ENCODE assay signal across 21 cellular contexts in genomic region chr12:75135021-75135420, GRCh38.
"Had no signal": no experiment of that assay in that cellular context is flagged by ENCODE, and none has a peak within 500 bp of the region (broad histone marks: within the 10 kb centered on the region; RNA-seq: fewer than 3 reads in every experiment).

No MANE protein-coding gene starts in this region.

- H3K4me1 ChIP-seq: lower lobe of right lung, prostate gland, right atrium auricular region, thyroid gland had no signal

- H3K4me3 ChIP-seq: dorsolateral prefrontal cortex, lower lobe of right lung, prostate gland, right atrium auricular region, smooth muscle cell, thyroid gland had no signal

- H3K36me3 ChIP-seq: lower lobe of right lung, prostate gland, right atrium auricular region, thyroid gland had no signal

- H3K27me3 ChIP-seq: dorsolateral prefrontal cortex, right atrium auricular region, thyroid gland had no signal

- ATAC-seq: left ventricle myocardium superior; lower lobe of right lung; naive thymus-derived CD8-positive, alpha-beta T cell; sciatic nerve; stimulated activated naive CD8-positive, alpha-beta T cell treated with anti-CD3 and anti-CD28 coated beads, Interleukin-15, amount 100 ng/mL, for 72 hours had no signal

- DNase-seq: dorsolateral prefrontal cortex; effector CD4-positive, alpha-beta T cell; head of caudate nucleus; left ventricle myocardium superior; lower lobe of right lung; naive thymus-derived CD8-positive, alpha-beta T cell; nephron progenitor cell; nucleus accumbens; stimulated activated CD4-positive, alpha-beta T cell treated with anti-CD3 and anti-CD28 coated beads, Interleukin-12 subunit alpha, Interleukin-12 subunit beta, amount 100 ng/mL, for 4 hours; stimulated activated CD4-positive, alpha-beta T cell treated with anti-CD3 and anti-CD28 coated beads, Interleukin-1b, Interleukin-23, amount 100 ng/mL, for 48 hours; stimulated activated CD4-positive, alpha-beta T cell treated with anti-CD3 and anti-CD28 coated beads, Interleukin-4, amount 100 ng/mL, for 1 hour; stimulated activated CD8-positive, alpha-beta memory T cell treated with anti-CD3 and anti-CD28 coated beads, Interleukin-4, amount 100 ng/mL, for 48 hours; stimulated activated naive CD4-positive, alpha-beta T cell; stimulated activated naive CD8-positive, alpha-beta T cell treated with anti-CD3 and anti-CD28 coated beads, Interleukin-15, amount 100 ng/mL, for 72 hours; thyroid gland had no signal

- H3K27ac ChIP-seq: dorsolateral prefrontal cortex, lower lobe of right lung, prostate gland, right atrium auricular region, thyroid gland had no signal

- H3K9me3 ChIP-seq: lower lobe of right lung, prostate gland, right atrium auricular region, thyroid gland had no signal

- FAIRE-seq: frontal cortex, keratinocyte had no signal
